In genomic region chr22:21012446-21013407, GRCh38 we compare ENCODE assay signal across 1 cellular context.
TF ChIP-seq lines count a peak whose summit lies in the region.

No MANE protein-coding gene starts in this region.

TF ChIP-seq in K562, 482 proteins besides CTCF, POLR2A, EP300 and RAD21 (continued from another document):
- 0 out of 6 replicates have a peak, but pooled peaks of 1 of the 3 experiments have one; percentile 32 for TF ChIP-seq ZBTB11 (CRISPR knock-in tag; IDR thresholded peaks at IDR 0.05)
- TF ChIP-seq HNRNPUL1 (IDR thresholded peaks at IDR 0.05; ENCODE audit: low read length) = no peak
- TF ChIP-seq SMAD2 (IDR thresholded peaks at IDR 0.05; ENCODE audit: low read depth, low read length) = no peak
- TF ChIP-seq ZBTB17 (CRISPR knock-in tag; IDR thresholded peaks at IDR 0.05) = no peak
- TF ChIP-seq KLF16 (IDR thresholded peaks at IDR 0.05) = no peak
- TF ChIP-seq CBX2 (IDR thresholded peaks at IDR 0.05; ENCODE audit: insufficient read depth, low read length, poor library complexity, severe bottlenecking) = no peak
- no peak for TF ChIP-seq ZNF717 (CRISPR knock-in tag; IDR thresholded peaks at IDR 0.05)
- TF ChIP-seq DDX20 (tag; IDR thresholded peaks at IDR 0.05; ENCODE audit: low read depth) = no peak
- TF ChIP-seq STAT5B (CRISPR knock-in tag; IDR thresholded peaks at IDR 0.05) = no peak
- no peak for TF ChIP-seq ZNF354B (CRISPR knock-in tag; IDR thresholded peaks at IDR 0.05)
- 0 out of 2 replicates have a peak, but pooled peaks have one; percentile 18 for TF ChIP-seq HDAC8 (tag; IDR thresholded peaks at IDR 0.05)
- 0 out of 2 replicates have a peak, but pooled peaks have one; percentile 23 for TF ChIP-seq ZKSCAN1 (IDR thresholded peaks at IDR 0.05; ENCODE audit: low read depth, low read length)
- 0 out of 2 replicates have a peak, but pooled peaks have one; percentile 82 for TF ChIP-seq ZNF77 (CRISPR knock-in tag; IDR thresholded peaks at IDR 0.05)
- TF ChIP-seq OTX1 (CRISPR knock-in tag; IDR thresholded peaks at IDR 0.05) = 0 out of 2 replicates have a peak, but pooled peaks have one; percentile 60
- no peak for TF ChIP-seq ZNF740 (CRISPR knock-in tag; IDR thresholded peaks at IDR 0.05)
- TF ChIP-seq ZNF740 (tag; IDR thresholded peaks at IDR 0.05) = peak in 1 of 2 experiments; percentile 31; a peak in 1 of 4 replicates
